1 cellular context compared by ENCODE assay signal in the genomic region with DNA sequence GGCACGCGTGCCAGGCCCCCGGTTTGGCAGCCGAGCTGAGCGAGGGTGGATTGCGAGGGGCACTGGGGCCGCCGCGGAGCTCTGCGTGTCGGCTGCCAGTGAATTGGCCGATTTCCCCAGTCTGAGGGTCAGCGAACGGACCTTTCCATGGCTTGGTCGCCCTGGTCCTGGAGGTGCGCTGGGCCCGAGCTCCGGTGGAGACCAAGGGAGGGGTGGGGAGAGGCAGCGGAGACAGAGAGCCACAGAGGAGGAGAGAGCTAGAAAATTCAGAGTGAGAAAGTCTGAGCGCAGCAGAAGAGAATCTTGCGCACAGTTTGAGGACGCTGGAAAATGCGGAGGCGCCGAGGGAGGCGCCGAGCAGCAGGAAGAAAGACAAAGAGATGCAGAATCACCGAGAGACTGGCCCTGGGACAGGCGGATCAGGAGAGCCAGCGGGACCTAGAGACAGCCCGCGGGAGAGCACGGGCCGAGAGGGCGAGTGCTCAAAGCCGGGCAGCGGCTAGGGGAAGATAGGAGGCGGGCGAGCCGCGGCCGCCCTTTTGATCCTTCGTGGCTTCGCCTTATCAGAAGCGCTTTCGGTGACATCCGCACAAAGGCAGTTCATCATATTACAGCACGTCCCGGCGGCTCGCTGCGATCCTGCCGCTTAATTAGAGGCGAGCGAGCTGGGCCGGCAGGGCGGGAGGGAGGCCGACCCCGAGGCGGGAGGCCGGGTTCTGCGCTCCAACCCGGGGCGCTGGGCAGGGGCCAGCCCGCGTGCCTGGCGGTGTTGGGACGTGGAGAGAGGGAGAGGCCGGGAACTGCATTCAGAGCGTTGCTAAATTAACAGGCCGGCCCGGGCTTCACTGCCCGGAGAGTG.
TF ChIP-seq lines count a peak whose summit lies in the region.

No MANE protein-coding gene starts in this region.

TF ChIP-seq in HepG2, 621 proteins besides CTCF, POLR2A, EP300 and RAD21 (continued from another document and continues in another):
- TF ChIP-seq EZH2 (conservative IDR thresholded peaks at IDR 0.05; ENCODE audit: low read depth, low read length) (peak; percentile 99), PHF20 (CRISPR knock-in tag; IDR thresholded peaks at IDR 0.05) (0 out of 2 replicates have a peak, but pooled peaks have one; percentile 30), ARNT2 (CRISPR knock-in tag; IDR thresholded peaks at IDR 0.05; ENCODE audit: low read depth) (peak; percentile 64; the same call in 1 of the 2 replicates), SMAD9 (CRISPR knock-in tag; IDR thresholded peaks at IDR 0.05) (no peak), ZFP91 (CRISPR knock-in tag; IDR thresholded peaks at IDR 0.05; ENCODE audit: borderline replicate concordance) (peak; percentile 50; the same call in 1 of the 2 replicates), ZBTB7B (CRISPR knock-in tag; IDR thresholded peaks at IDR 0.05) (0 out of 2 replicates have a peak, but pooled peaks have one; percentile 41), HOMEZ (CRISPR knock-in tag; IDR thresholded peaks at IDR 0.05; ENCODE audit: low read depth) (no peak), ZNF792 (CRISPR knock-in tag; IDR thresholded peaks at IDR 0.05) (no peak), HOXD1 (CRISPR knock-in tag; IDR thresholded peaks at IDR 0.05) (peak; percentile 92), SALL1 (CRISPR knock-in tag; IDR thresholded peaks at IDR 0.05) (peak; percentile 20; the same call in 1 of the 2 replicates), TBX2 (CRISPR knock-in tag; IDR thresholded peaks at IDR 0.05; ENCODE audit: borderline replicate concordance) (peak; percentile 78), KDM2A (CRISPR knock-in tag; IDR thresholded peaks at IDR 0.05; ENCODE audit: borderline replicate concordance, low read depth) (peak; percentile 85), ZNF569 (CRISPR knock-in tag; IDR thresholded peaks at IDR 0.05; ENCODE audit: borderline replicate concordance) (no peak), ZGPAT (CRISPR knock-in tag; IDR thresholded peaks at IDR 0.05) (peak; percentile 46; the same call in 1 of the 2 replicates), ISL2 (CRISPR knock-in tag; IDR thresholded peaks at IDR 0.05) (peak; percentile 57), NKX3-1 (CRISPR knock-in tag; IDR thresholded peaks at IDR 0.05) (0 out of 2 replicates have a peak, but pooled peaks have one; percentile 34), MTF2 (CRISPR knock-in tag; IDR thresholded peaks at IDR 0.05; ENCODE audit: borderline replicate concordance) (peak; percentile 95; the same call in 1 of the 2 replicates), MBNL3 (CRISPR knock-in tag; conservative IDR thresholded peaks at IDR 0.05) (no peak), HNF1A (IDR thresholded peaks at IDR 0.05; ENCODE audit: low read depth) (no peak), HNF1A (CRISPR knock-in tag; IDR thresholded peaks at IDR 0.05; ENCODE audit: borderline replicate concordance) (peak; percentile 29; the same call in 1 of the 2 replicates), ZNF788 (CRISPR knock-in tag; IDR thresholded peaks at IDR 0.05; ENCODE audit: borderline replicate concordance) (no peak), PRDM15 (CRISPR knock-in tag; IDR thresholded peaks at IDR 0.05) (no peak), FOSL2 (CRISPR knock-in tag; IDR thresholded peaks at IDR 0.05) (0 out of 2 replicates have a peak, but pooled peaks have one; percentile 15), HOXA5 (CRISPR knock-in tag; IDR thresholded peaks at IDR 0.05) (0 out of 2 replicates have a peak, but pooled peaks have one; percentile 50), MEIS2 (CRISPR knock-in tag; IDR thresholded peaks at IDR 0.05) (peak; percentile 67; the same call in 1 of the 2 replicates), NRL (CRISPR knock-in tag; IDR thresholded peaks at IDR 0.05; ENCODE audit: borderline replicate concordance) (no peak)
- TF ChIP-seq, protein P1, sequence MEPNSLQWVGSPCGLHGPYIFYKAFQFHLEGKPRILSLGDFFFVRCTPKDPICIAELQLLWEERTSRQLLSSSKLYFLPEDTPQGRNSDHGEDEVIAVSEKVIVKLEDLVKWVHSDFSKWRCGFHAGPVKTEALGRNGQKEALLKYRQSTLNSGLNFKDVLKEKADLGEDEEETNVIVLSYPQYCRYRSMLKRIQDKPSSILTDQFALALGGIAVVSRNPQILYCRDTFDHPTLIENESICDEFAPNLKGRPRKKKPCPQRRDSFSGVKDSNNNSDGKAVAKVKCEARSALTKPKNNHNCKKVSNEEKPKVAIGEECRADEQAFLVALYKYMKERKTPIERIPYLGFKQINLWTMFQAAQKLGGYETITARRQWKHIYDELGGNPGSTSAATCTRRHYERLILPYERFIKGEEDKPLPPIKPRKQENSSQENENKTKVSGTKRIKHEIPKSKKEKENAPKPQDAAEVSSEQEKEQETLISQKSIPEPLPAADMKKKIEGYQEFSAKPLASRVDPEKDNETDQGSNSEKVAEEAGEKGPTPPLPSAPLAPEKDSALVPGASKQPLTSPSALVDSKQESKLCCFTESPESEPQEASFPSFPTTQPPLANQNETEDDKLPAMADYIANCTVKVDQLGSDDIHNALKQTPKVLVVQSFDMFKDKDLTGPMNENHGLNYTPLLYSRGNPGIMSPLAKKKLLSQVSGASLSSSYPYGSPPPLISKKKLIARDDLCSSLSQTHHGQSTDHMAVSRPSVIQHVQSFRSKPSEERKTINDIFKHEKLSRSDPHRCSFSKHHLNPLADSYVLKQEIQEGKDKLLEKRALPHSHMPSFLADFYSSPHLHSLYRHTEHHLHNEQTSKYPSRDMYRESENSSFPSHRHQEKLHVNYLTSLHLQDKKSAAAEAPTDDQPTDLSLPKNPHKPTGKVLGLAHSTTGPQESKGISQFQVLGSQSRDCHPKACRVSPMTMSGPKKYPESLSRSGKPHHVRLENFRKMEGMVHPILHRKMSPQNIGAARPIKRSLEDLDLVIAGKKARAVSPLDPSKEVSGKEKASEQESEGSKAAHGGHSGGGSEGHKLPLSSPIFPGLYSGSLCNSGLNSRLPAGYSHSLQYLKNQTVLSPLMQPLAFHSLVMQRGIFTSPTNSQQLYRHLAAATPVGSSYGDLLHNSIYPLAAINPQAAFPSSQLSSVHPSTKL (CRISPR knock-in tag; IDR thresholded peaks at IDR 0.05), result peak; percentile 68
- TF ChIP-seq, protein P2, sequence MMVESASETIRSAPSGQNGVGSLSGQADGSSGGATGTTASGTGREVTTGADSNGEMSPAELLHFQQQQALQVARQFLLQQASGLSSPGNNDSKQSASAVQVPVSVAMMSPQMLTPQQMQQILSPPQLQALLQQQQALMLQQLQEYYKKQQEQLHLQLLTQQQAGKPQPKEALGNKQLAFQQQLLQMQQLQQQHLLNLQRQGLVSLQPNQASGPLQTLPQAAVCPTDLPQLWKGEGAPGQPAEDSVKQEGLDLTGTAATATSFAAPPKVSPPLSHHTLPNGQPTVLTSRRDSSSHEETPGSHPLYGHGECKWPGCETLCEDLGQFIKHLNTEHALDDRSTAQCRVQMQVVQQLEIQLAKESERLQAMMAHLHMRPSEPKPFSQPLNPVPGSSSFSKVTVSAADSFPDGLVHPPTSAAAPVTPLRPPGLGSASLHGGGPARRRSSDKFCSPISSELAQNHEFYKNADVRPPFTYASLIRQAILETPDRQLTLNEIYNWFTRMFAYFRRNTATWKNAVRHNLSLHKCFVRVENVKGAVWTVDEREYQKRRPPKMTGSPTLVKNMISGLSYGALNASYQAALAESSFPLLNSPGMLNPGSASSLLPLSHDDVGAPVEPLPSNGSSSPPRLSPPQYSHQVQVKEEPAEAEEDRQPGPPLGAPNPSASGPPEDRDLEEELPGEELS (CRISPR knock-in tag; IDR thresholded peaks at IDR 0.05), result peak; percentile 66
- TF ChIP-seq, protein P3, sequence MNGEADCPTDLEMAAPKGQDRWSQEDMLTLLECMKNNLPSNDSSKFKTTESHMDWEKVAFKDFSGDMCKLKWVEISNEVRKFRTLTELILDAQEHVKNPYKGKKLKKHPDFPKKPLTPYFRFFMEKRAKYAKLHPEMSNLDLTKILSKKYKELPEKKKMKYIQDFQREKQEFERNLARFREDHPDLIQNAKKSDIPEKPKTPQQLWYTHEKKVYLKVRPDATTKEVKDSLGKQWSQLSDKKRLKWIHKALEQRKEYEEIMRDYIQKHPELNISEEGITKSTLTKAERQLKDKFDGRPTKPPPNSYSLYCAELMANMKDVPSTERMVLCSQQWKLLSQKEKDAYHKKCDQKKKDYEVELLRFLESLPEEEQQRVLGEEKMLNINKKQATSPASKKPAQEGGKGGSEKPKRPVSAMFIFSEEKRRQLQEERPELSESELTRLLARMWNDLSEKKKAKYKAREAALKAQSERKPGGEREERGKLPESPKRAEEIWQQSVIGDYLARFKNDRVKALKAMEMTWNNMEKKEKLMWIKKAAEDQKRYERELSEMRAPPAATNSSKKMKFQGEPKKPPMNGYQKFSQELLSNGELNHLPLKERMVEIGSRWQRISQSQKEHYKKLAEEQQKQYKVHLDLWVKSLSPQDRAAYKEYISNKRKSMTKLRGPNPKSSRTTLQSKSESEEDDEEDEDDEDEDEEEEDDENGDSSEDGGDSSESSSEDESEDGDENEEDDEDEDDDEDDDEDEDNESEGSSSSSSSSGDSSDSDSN (CRISPR knock-in tag; IDR thresholded peaks at IDR 0.05), result peak; percentile 86
